ENCODE assay signal across 16 cellular contexts in the genomic region with DNA sequence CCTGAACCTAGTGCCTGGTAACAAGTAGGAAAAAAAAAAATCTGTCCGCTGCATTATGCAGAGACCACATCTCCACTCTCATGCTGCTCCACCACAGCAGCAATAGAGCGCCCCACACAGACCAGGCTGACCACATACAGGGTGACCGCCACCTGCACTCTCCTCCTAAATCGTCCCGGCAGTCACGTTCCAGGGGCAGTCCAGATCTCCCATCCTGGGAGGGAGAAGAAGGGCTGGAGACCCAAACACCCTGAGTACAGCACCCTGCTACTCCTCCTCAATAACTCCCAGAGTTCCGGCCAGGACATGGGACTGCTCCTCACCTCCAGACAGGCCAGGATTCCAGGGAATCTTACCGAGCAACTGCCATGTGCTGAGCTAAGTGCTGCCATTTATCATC.
"Had no signal": no experiment of that assay in that cellular context is flagged by ENCODE, and none has a peak within 500 bp of the region (broad histone marks: within the 10 kb centered on the region; RNA-seq: fewer than 3 reads in every experiment).

No MANE protein-coding gene starts in this region.

- H3K27ac ChIP-seq: coronary artery, epithelial cell of prostate, SJCRH30, suprapubic skin, WERI-Rb-1 had no signal

- H3K27ac Mint-ChIP-seq: activated naive CD4-positive, alpha-beta T cell treated with anti-CD3 and anti-CD28 coated beads, Interleukin-2, amount 10 ng/mL, durations not matched to agents 7 days and 5 days; activated naive CD8-positive, alpha-beta T cell treated with anti-CD3 and anti-CD28 coated beads, Interleukin-2, amount 50 U/mL, for 24 hours; T-cell had no signal

- H3K4me1 Mint-ChIP-seq: activated naive CD4-positive, alpha-beta T cell treated with anti-CD3 and anti-CD28 coated beads, Interleukin-2, amount 10 ng/mL, durations not matched to agents 7 days and 5 days; stimulated activated naive CD8-positive, alpha-beta T cell treated with anti-CD3 and anti-CD28 coated beads, Interleukin-15, amount 100 ng/mL, for 72 hours; T-cell had no signal

- ATAC-seq: activated naive CD8-positive, alpha-beta T cell treated with anti-CD3 and anti-CD28 coated beads, Interleukin-2, amount 50 U/mL, for 24 hours; activated T-cell treated with anti-CD3 and anti-CD28 coated beads, Interleukin-2, amount 50 U/mL, for 4 hours; left cardiac atrium; stimulated activated naive CD8-positive, alpha-beta T cell treated with anti-CD3 and anti-CD28 coated beads, Interleukin-15, amount 100 ng/mL, for 72 hours; T-cell had no signal

- DNase-seq: activated CD4-positive, CD25-positive, alpha-beta regulatory T cell treated with anti-CD3 and anti-CD28 coated beads, Interleukin-2, amount 50 U/mL, for 72 hours; activated naive CD4-positive, alpha-beta T cell treated with anti-CD3 and anti-CD28 coated beads, Interleukin-2, amount 10 ng/mL, durations not matched to agents 7 days and 5 days; activated naive CD8-positive, alpha-beta T cell treated with anti-CD3 and anti-CD28 coated beads, Interleukin-2, amount 50 U/mL, for 24 hours; activated T-cell treated with anti-CD3 and anti-CD28 coated beads, Interleukin-2, amount 50 U/mL, for 4 hours; heart left ventricle; left cardiac atrium; mesenchymal stem cell; SJCRH30; stimulated activated CD4-positive, alpha-beta T cell treated with anti-CD3 and anti-CD28 coated beads, Interleukin-4, amount 100 ng/mL, for 24 hours; stimulated activated naive CD8-positive, alpha-beta T cell treated with anti-CD3 and anti-CD28 coated beads, Interleukin-15, amount 100 ng/mL, for 72 hours; T-cell; trophoblast cell; WERI-Rb-1 had no signal

- H3K9me3 Mint-ChIP-seq: activated naive CD4-positive, alpha-beta T cell treated with anti-CD3 and anti-CD28 coated beads, Interleukin-2, amount 10 ng/mL, durations not matched to agents 7 days and 5 days; activated naive CD8-positive, alpha-beta T cell treated with anti-CD3 and anti-CD28 coated beads, Interleukin-2, amount 50 U/mL, for 24 hours; activated T-cell treated with anti-CD3 and anti-CD28 coated beads, Interleukin-2, amount 50 U/mL, for 4 hours; stimulated activated naive CD8-positive, alpha-beta T cell treated with anti-CD3 and anti-CD28 coated beads, Interleukin-15, amount 100 ng/mL, for 72 hours; T-cell had no signal

- H3K9me3 ChIP-seq: heart left ventricle, SJCRH30, suprapubic skin had no signal

- H3K27me3 ChIP-seq: heart left ventricle, SJCRH30, suprapubic skin had no signal

- H3K4me3 Mint-ChIP-seq: activated naive CD4-positive, alpha-beta T cell treated with anti-CD3 and anti-CD28 coated beads, Interleukin-2, amount 10 ng/mL, durations not matched to agents 7 days and 5 days; activated naive CD8-positive, alpha-beta T cell treated with anti-CD3 and anti-CD28 coated beads, Interleukin-2, amount 50 U/mL, for 24 hours; activated T-cell treated with anti-CD3 and anti-CD28 coated beads, Interleukin-2, amount 50 U/mL, for 4 hours; stimulated activated naive CD8-positive, alpha-beta T cell treated with anti-CD3 and anti-CD28 coated beads, Interleukin-15, amount 100 ng/mL, for 72 hours; T-cell had no signal

- H3K27me3 Mint-ChIP-seq: activated naive CD4-positive, alpha-beta T cell treated with anti-CD3 and anti-CD28 coated beads, Interleukin-2, amount 10 ng/mL, durations not matched to agents 7 days and 5 days; activated naive CD8-positive, alpha-beta T cell treated with anti-CD3 and anti-CD28 coated beads, Interleukin-2, amount 50 U/mL, for 24 hours; stimulated activated naive CD8-positive, alpha-beta T cell treated with anti-CD3 and anti-CD28 coated beads, Interleukin-15, amount 100 ng/mL, for 72 hours; T-cell had no signal

- H3K4me3 ChIP-seq: coronary artery, heart left ventricle, SJCRH30, suprapubic skin had no signal
